ENCODE assay signal across 19 cellular contexts in genomic region chr17:81740395-81740961, GRCh38. TPM values are rescaled to one million over a fixed set of nuclear protein-coding genes. Genes with fewer than 3 reads are reported as not detected.
DNase-seq lines count a peak whose midpoint lies in the region; ATAC-seq and TF ChIP-seq lines count a peak whose summit lies in the region.
"Had no signal": no experiment of that assay in that cellular context is flagged by ENCODE, and none has a peak within 500 bp of the region (broad histone marks: within the 10 kb centered on the region; RNA-seq: fewer than 3 reads in every experiment).

No MANE protein-coding gene starts in this region.

- CTCF ChIA-PET in RWPE1 (lab: Yijun Ruan, JAX): no interaction called here
- CTCF ChIA-PET in activated CD8-positive, alpha-beta T cell treated with anti-CD3 and anti-CD28 coated beads, Interleukin-2, amount 10 ng/mL, durations not matched to agents 7 days and 5 days (lab: Charles Lee): no interaction called here

- intact Hi-C loops in lower lobe of right lung (cut with DNase I): no loop called here

- H3K4me3 ChIP-seq in lower lobe of right lung (peak overlapping the region; percentile 6), BE2C (ENCODE audit: low read depth, low read length) (no peak overlapping the region)
- H3K4me3 ChIP-seq: body of pancreas, tibial artery had no signal

- peaks cover 7% of the 10 kb centered on the region for H3K4me1 Mint-ChIP-seq in activated CD8-positive, alpha-beta T cell treated with anti-CD3 and anti-CD28 coated beads, Interleukin-2, amount 10 ng/mL, durations not matched to agents 7 days and 5 days (ENCODE audit: low read depth)
- peaks cover 8% of the 10 kb centered on the region for H3K4me1 Mint-ChIP-seq in stimulated activated memory B cell treated with anti-CD40 and anti-IgM and Interleukin-4, amounts not matched to agents 10 μg/mL and 1 μg/mL and 100 μg/mL, for 72 hours
- H3K4me1 Mint-ChIP-seq: neural crest cell had no signal

- peak overlapping the region; percentile 19; the same call in 1 of the 2 replicates for H3K27ac ChIP-seq in RWPE1
- no peak overlapping the region for H3K27ac ChIP-seq in lower lobe of right lung
- H3K27ac ChIP-seq: body of pancreas, tibial artery had no signal

- H3K27me3 ChIP-seq in lower lobe of right lung (ENCODE audit: low read depth): peaks cover 14% of the 10 kb centered on the region
- no peaks in the 10 kb centered on the region for H3K27me3 ChIP-seq in BE2C

- no peaks in the 10 kb centered on the region for H3K36me3 Mint-ChIP-seq in activated CD8-positive, alpha-beta T cell treated with anti-CD3 and anti-CD28 coated beads, Interleukin-2, amount 10 ng/mL, durations not matched to agents 7 days and 5 days (ENCODE audit: low read depth)
- H3K36me3 Mint-ChIP-seq in stimulated activated memory B cell treated with anti-CD40 and anti-IgM and Interleukin-4, amounts not matched to agents 10 μg/mL and 1 μg/mL and 100 μg/mL, for 72 hours: no peaks in the 10 kb centered on the region
- H3K36me3 Mint-ChIP-seq: activated naive CD8-positive, alpha-beta T cell had no signal

- H3K4me3 Mint-ChIP-seq in activated CD8-positive, alpha-beta T cell treated with anti-CD3 and anti-CD28 coated beads, Interleukin-2, amount 10 ng/mL, durations not matched to agents 7 days and 5 days: no peak overlapping the region
- H3K4me3 Mint-ChIP-seq in stimulated activated memory B cell treated with anti-CD40 and anti-IgM and Interleukin-4, amounts not matched to agents 10 μg/mL and 1 μg/mL and 100 μg/mL, for 72 hours: no peak overlapping the region
- H3K4me3 Mint-ChIP-seq: activated naive CD8-positive, alpha-beta T cell; neural crest cell had no signal

- H3K27me3 Mint-ChIP-seq in activated CD8-positive, alpha-beta T cell treated with anti-CD3 and anti-CD28 coated beads, Interleukin-2, amount 10 ng/mL, durations not matched to agents 7 days and 5 days (ENCODE audit: low read depth): peaks cover 10% of the 10 kb centered on the region
- peaks cover 44% of the 10 kb centered on the region for H3K27me3 Mint-ChIP-seq in stimulated activated memory B cell treated with anti-CD40 and anti-IgM and Interleukin-4, amounts not matched to agents 10 μg/mL and 1 μg/mL and 100 μg/mL, for 72 hours
- H3K27me3 Mint-ChIP-seq: activated naive CD8-positive, alpha-beta T cell had no signal

- no peak overlapping the region for H3K27ac Mint-ChIP-seq in activated CD8-positive, alpha-beta T cell treated with anti-CD3 and anti-CD28 coated beads, Interleukin-2, amount 10 ng/mL, durations not matched to agents 7 days and 5 days
- H3K27ac Mint-ChIP-seq in stimulated activated memory B cell treated with anti-CD40 and anti-IgM and Interleukin-4, amounts not matched to agents 10 μg/mL and 1 μg/mL and 100 μg/mL, for 72 hours: no peak overlapping the region
- H3K27ac Mint-ChIP-seq: activated naive CD8-positive, alpha-beta T cell had no signal

- H3K4me1 ChIP-seq in lower lobe of right lung (peaks cover 10% of the 10 kb centered on the region), BE2C (no peaks in the 10 kb centered on the region)

- peak; percentile 20 for ATAC-seq in activated CD8-positive, alpha-beta T cell treated with anti-CD3 and anti-CD28 coated beads, Interleukin-2, amount 10 ng/mL, durations not matched to agents 7 days and 5 days
- ATAC-seq in lower lobe of right lung: peak; percentile 43 to 61
- ATAC-seq in stimulated activated memory B cell treated with anti-CD40 and anti-IgM and Interleukin-4, amounts not matched to agents 10 μg/mL and 1 μg/mL and 100 μg/mL, for 72 hours: peak; percentile 37

- TF ChIP-seq CTCF in RWPE1 (conservative IDR thresholded peaks at IDR 0.05; ENCODE audit: low read depth) (no peak), lower lobe of right lung (IDR thresholded peaks at IDR 0.05) (no peak), BE2C (IDR thresholded peaks at IDR 0.05; ENCODE audit: low read depth, low read length) (no peak)

- H3K9me3 ChIP-seq in lower lobe of right lung: no peaks in the 10 kb centered on the region
- H3K9me3 ChIP-seq in BE2C: no peaks in the 10 kb centered on the region
- H3K9me3 ChIP-seq: body of pancreas, tibial artery had no signal

- no peaks in the 10 kb centered on the region for H3K9me3 Mint-ChIP-seq in activated CD8-positive, alpha-beta T cell treated with anti-CD3 and anti-CD28 coated beads, Interleukin-2, amount 10 ng/mL, durations not matched to agents 7 days and 5 days (ENCODE audit: insufficient read depth)
- no peaks in the 10 kb centered on the region for H3K9me3 Mint-ChIP-seq in stimulated activated memory B cell treated with anti-CD40 and anti-IgM and Interleukin-4, amounts not matched to agents 10 μg/mL and 1 μg/mL and 100 μg/mL, for 72 hours
- H3K9me3 Mint-ChIP-seq: neural crest cell had no signal

- no peak for DNase-seq in RWPE1 (ENCODE audit: low spot score)
- no peak for DNase-seq in activated CD8-positive, alpha-beta T cell treated with anti-CD3 and anti-CD28 coated beads, Interleukin-2, amount 10 ng/mL, durations not matched to agents 7 days and 5 days
- DNase-seq in lower lobe of right lung: peak; percentile 47
- no peak for DNase-seq in activated CD4-positive, alpha-beta T cell treated with anti-CD3 and anti-CD28 coated beads for 48 hours
- DNase-seq in activated T-cell treated with anti-CD3 and anti-CD28 coated beads, Interleukin-2, amount 50 U/mL, for 1 hour: no peak
- no peak for DNase-seq in BE2C
- DNase-seq: activated CD4-positive, alpha-beta T cell treated with anti-CD3 and anti-CD28 coated beads, Interleukin-2, amount 50 U/mL, for 48 hours; activated T-cell treated with anti-CD3 and anti-CD28 coated beads, Interleukin-2, amount 50 U/mL, for 48 hours; body of pancreas; H7; hippocampal formation; NCI-H1105 treated with DMSO at 0.1 percent for 48 hours; NCI-H526; SHP77 treated with DMSO at 0.1 percent for 48 hours; T-helper 1 cell; tibial artery had no signal

- POLR2A ChIA-PET in RWPE1 (lab: Yijun Ruan, JAX; ENCODE audit: low non-redundant PET): no interaction called here
- POLR2A ChIA-PET in activated CD8-positive, alpha-beta T cell treated with anti-CD3 and anti-CD28 coated beads, Interleukin-2, amount 10 ng/mL, durations not matched to agents 7 days and 5 days (lab: Charles Lee): no interaction called here

- no peaks in the 10 kb centered on the region for H3K36me3 ChIP-seq in lower lobe of right lung
- H3K36me3 ChIP-seq in BE2C: no peaks in the 10 kb centered on the region
- H3K36me3 ChIP-seq: tibial artery had no signal

RNA-seq across cellular contexts. Expression of gene SLC25A10, which starts 28.4 kb away (rescaled TPM):
- total RNA-seq in activated CD8-positive, alpha-beta T cell treated with anti-CD3 and anti-CD28 coated beads, Interleukin-2, amount 10 ng/mL, durations not matched to agents 7 days and 5 days: 10 to 100 TPM; 39.2 to 40.4 TPM
- total RNA-seq in lower lobe of right lung: 7.3 TPM
- 21.3 TPM for polyA plus RNA-seq in BE2C (2012; ENCODE audit: insufficient read depth, insufficient read length, low read depth)

RNA-seq across cellular contexts. Expression of gene MRPL12, which starts 37.3 kb away (rescaled TPM):
- 100 to 1,000 TPM; 102 to 104 TPM for total RNA-seq in activated CD8-positive, alpha-beta T cell treated with anti-CD3 and anti-CD28 coated beads, Interleukin-2, amount 10 ng/mL, durations not matched to agents 7 days and 5 days
- 35.0 TPM for total RNA-seq in lower lobe of right lung
- 451 TPM for polyA plus RNA-seq in BE2C (2012; ENCODE audit: insufficient read depth, insufficient read length, low read depth)

RNA-seq across cellular contexts. Expression of gene HGS, which starts 56.7 kb away (rescaled TPM):
- total RNA-seq in activated CD8-positive, alpha-beta T cell treated with anti-CD3 and anti-CD28 coated beads, Interleukin-2, amount 10 ng/mL, durations not matched to agents 7 days and 5 days: 100 to 1,000 TPM; 107 to 128 TPM
- total RNA-seq in lower lobe of right lung: 92.0 TPM
- polyA plus RNA-seq in BE2C (2012; ENCODE audit: insufficient read depth, insufficient read length, low read depth): 393 TPM

RNA-seq across cellular contexts. Expression of gene ARL16, which starts 56.9 kb away (rescaled TPM):
- total RNA-seq in activated CD8-positive, alpha-beta T cell treated with anti-CD3 and anti-CD28 coated beads, Interleukin-2, amount 10 ng/mL, durations not matched to agents 7 days and 5 days: 10 to 100 TPM; 21.3 to 28.4 TPM
- total RNA-seq in lower lobe of right lung: 19.0 TPM
- polyA plus RNA-seq in BE2C (2012; ENCODE audit: insufficient read depth, insufficient read length, low read depth): 101 TPM
